8 cellular contexts compared by ENCODE assay signal in genomic region chr3:64533565-64534317, GRCh38.
DNase-seq lines count a peak whose midpoint lies in the region; ATAC-seq and TF ChIP-seq lines count a peak whose summit lies in the region.

No MANE protein-coding gene starts in this region.

- no peak for TF ChIP-seq POLR2A in thyroid gland (IDR thresholded peaks at IDR 0.05)

- H3K36me3 ChIP-seq in thyroid gland, result no peaks in the 10 kb centered on the region

- peaks cover 60% of the 10 kb centered on the region for H3K36me3 Mint-ChIP-seq in nephron (ENCODE audit: low read depth)

- peak; percentile 44 for DNase-seq in DMS53 treated with DMSO at 0.1 percent for 48 hours (lab: John Stamatoyannopoulos, UW; ENCODE audit: unreplicated experiment)
- peak; percentile 16 for DNase-seq in NCI-H524 treated with DMSO at 0.1 percent for 48 hours (lab: John Stamatoyannopoulos, UW)
- peak; percentile 3 to 16 (median 16) for DNase-seq in activated CD8-positive, alpha-beta memory T cell treated with anti-CD3 and anti-CD28 coated beads for 48 hours (ENCODE audit: low read depth in 2 of 3, low spot score in 2 of 3)
- DNase-seq in fibroblast of peridontal ligament (ENCODE audit: extremely low read depth), result peak; percentile 91
- peak; percentile 91 to 92 for DNase-seq in thyroid gland

- intact Hi-C loops in thyroid gland (cut with DNase I), result loop anchor here (5.0 to 10.0 kb wide), 2 partner anchors 639 to 711 kb away; no protein-coding TSS in a partner anchor

- peak overlapping the region in 2 of 3 donors; percentile 44 to 59 for H3K27ac ChIP-seq in thyroid gland

- H3K4me1 Mint-ChIP-seq in nephron, result peaks cover 18% of the 10 kb centered on the region

- WGBS in thyroid gland, 2 donors, result 9 to 17% methylated on average over 15 of the region's 15 CpGs

- peak; percentile 97 for ATAC-seq in GM21360 (IDR thresholded peaks at IDR 0.05; ENCODE audit: unreplicated experiment)
- peak; percentile 76 for ATAC-seq in HG03558 (IDR thresholded peaks at IDR 0.05; ENCODE audit: extremely low read depth, unreplicated experiment)

- H3K27me3 ChIP-seq in thyroid gland, result no peaks in the 10 kb centered on the region

- H3K9me3 Mint-ChIP-seq in nephron, result no peaks in the 10 kb centered on the region

- H3K9me3 ChIP-seq in thyroid gland, result no peaks in the 10 kb centered on the region

- peaks cover 4% of the 10 kb centered on the region for H3K27me3 Mint-ChIP-seq in nephron (ENCODE audit: low read depth)

- no peak overlapping the region for H3K4me3 ChIP-seq in thyroid gland (replicated peaks in 1 of 3)

- peak overlapping the region in 2 of 3 experiments; percentile 3 to 28 for H3K4me3 Mint-ChIP-seq in nephron

- peak overlapping the region; percentile 54 to 83 (median 55) for H3K27ac Mint-ChIP-seq in nephron

- TF ChIP-seq CTCF in nephron (IDR thresholded peaks at IDR 0.05; ENCODE audit: unreplicated experiment in 3 of 3), result peak; percentile 90 to 95 (median 95)
- TF ChIP-seq CTCF in thyroid gland (IDR thresholded peaks at IDR 0.05), result peak; percentile 62 to 94 (median 82)

- peaks cover 5 to 10% of the 10 kb centered on the region in 2 donors for H3K4me1 ChIP-seq in thyroid gland

Comparison
In these comparisons a context has a peak if more than half of its experiments do, and no peak if none do; other contexts are left out.
1. DNase-seq: peak in every context shown above with its lines; median percentile 92 in thyroid gland; 91 in fibroblast of peridontal ligament; 44 in DMS53 treated with DMSO at 0.1 percent for 48 hours; 16 in NCI-H524 treated with DMSO at 0.1 percent for 48 hours; 16 in activated CD8-positive, alpha-beta memory T cell treated with anti-CD3 and anti-CD28 coated beads for 48 hours.